1 cellular context compared by ENCODE assay signal in genomic region chr9:109110326-109111014, GRCh38.
TF ChIP-seq lines count a peak whose summit lies in the region.

No MANE protein-coding gene starts in this region.

TF ChIP-seq in GM12878, 131 proteins besides CTCF, POLR2A, EP300 and RAD21 (continued from another document and continues in another):
- TF ChIP-seq ZBTB11 (CRISPR knock-in tag; IDR thresholded peaks at IDR 0.05) (no peak), BMI1 (IDR thresholded peaks at IDR 0.05; ENCODE audit: borderline replicate concordance) (no peak), BCL11A (IDR thresholded peaks at IDR 0.05; ENCODE audit: low read depth, low read length) (0 out of 2 replicates have a peak, but pooled peaks have one; percentile 42), E2F8 (IDR thresholded peaks at IDR 0.05; ENCODE audit: low read depth, partially characterized antibody) (no peak), MYB (IDR thresholded peaks at IDR 0.05; ENCODE audit: borderline replicate concordance, low read depth, low read length) (no peak), ZNF217 (IDR thresholded peaks at IDR 0.05) (no peak), GATAD2B (conservative IDR thresholded peaks at IDR 0.05; ENCODE audit: low read depth) (no peak), PML (IDR thresholded peaks at IDR 0.05; ENCODE audit: low read length) (no peak), ZNF207 (IDR thresholded peaks at IDR 0.05; ENCODE audit: borderline replicate concordance) (no peak), TBL1XR1 (IDR thresholded peaks at IDR 0.05; ENCODE audit: low read depth, low read length) (no peak), EGR1 (IDR thresholded peaks at IDR 0.05; ENCODE audit: borderline replicate concordance in 1 of 2, low read depth in 2 of 2, low read length in 2 of 2) (no peak), RELA (IDR thresholded peaks at IDR 0.05; ENCODE audit: borderline replicate concordance, partially characterized antibody) (no peak), RCOR1 (conservative IDR thresholded peaks at IDR 0.05; ENCODE audit: low read depth, low read length) (no peak), POU2F2 (IDR thresholded peaks at IDR 0.05; ENCODE audit: borderline replicate concordance, low read depth, low read length) (no peak), TAF1 (IDR thresholded peaks at IDR 0.05; ENCODE audit: borderline replicate concordance, low read depth, low read length) (no peak), SIN3A (IDR thresholded peaks at IDR 0.05; ENCODE audit: low read depth, low read length) (no peak), BCLAF1 (IDR thresholded peaks at IDR 0.05) (no peak), ASH2L (IDR thresholded peaks at IDR 0.05; ENCODE audit: borderline replicate concordance, low read depth) (no peak), ATF7 (IDR thresholded peaks at IDR 0.05; ENCODE audit: low read depth) (peak; percentile 92), SIX5 (IDR thresholded peaks at IDR 0.05; ENCODE audit: low read depth, low read length, severe bottlenecking) (no peak), REST (IDR thresholded peaks at IDR 0.05; ENCODE audit: low read depth, low read length) (no peak), JUND (IDR thresholded peaks at IDR 0.05; ENCODE audit: low read depth, low read length) (no peak), ETV6 (conservative IDR thresholded peaks at IDR 0.05 in 1 of 2, IDR thresholded peaks at IDR 0.05 in 1 of 2; ENCODE audit: borderline replicate concordance in 1 of 2, low read depth in 1 of 2) (no peak), ATF3 (IDR thresholded peaks at IDR 0.05; ENCODE audit: borderline replicate concordance, extremely low read depth, low read depth, low read length) (no peak), MTA2 (IDR thresholded peaks at IDR 0.05; ENCODE audit: low read depth) (peak; percentile 37; the same call in 1 of the 2 replicates), SUPT20H (IDR thresholded peaks at IDR 0.05; ENCODE audit: borderline replicate concordance, control insufficient read depth, low read depth, low read length) (no peak), HSF1 (IDR thresholded peaks at IDR 0.05; ENCODE audit: low read depth, low read length) (no peak), NBN (IDR thresholded peaks at IDR 0.05) (no peak), MEF2A (IDR thresholded peaks at IDR 0.05; ENCODE audit: insufficient read depth, low read depth, low read length) (no peak), CREM (IDR thresholded peaks at IDR 0.05; ENCODE audit: low read depth) (no peak), POLR2AphosphoS5 (IDR thresholded peaks at IDR 0.05; ENCODE audit: low read length) (no peak), JUNB (IDR thresholded peaks at IDR 0.05) (peak; percentile 87), PRDM15 (CRISPR knock-in tag; IDR thresholded peaks at IDR 0.05) (no peak), USF2 (IDR thresholded peaks at IDR 0.05; ENCODE audit: borderline replicate concordance, low read depth, low read length) (no peak), YBX1 (IDR thresholded peaks at IDR 0.05) (no peak), NRF1 (conservative IDR thresholded peaks at IDR 0.05; ENCODE audit: low read depth, low read length) (no peak)
